In the genomic region with DNA sequence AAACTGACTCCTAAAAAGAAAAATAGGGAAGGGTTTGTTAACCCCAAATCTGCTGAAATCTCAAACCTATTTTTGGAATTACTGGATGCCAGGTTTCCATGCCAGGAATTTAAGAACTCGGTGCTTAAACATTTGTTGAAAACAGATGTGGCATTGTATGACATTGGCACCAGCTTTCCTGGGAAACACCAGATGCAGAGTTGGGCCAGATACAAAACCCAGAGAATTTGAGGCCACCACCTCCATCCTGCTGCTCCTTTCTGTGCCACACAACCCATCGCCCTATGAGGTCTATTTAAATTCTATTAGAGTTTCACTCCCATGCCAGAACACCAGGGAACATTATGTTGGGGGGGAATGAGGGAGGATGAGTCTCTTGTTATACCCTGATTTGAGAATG, we compare ENCODE assay signal across 18 cellular contexts.
"Had no signal": no experiment of that assay in that cellular context is flagged by ENCODE, and none has a peak within 500 bp of the region (broad histone marks: within the 10 kb centered on the region; RNA-seq: fewer than 3 reads in every experiment).

No MANE protein-coding gene starts in this region.

- H3K36me3 ChIP-seq: ascending aorta, left ventricle myocardium inferior, thoracic aorta had no signal

- DNase-seq: activated CD4-positive, alpha-beta T cell treated with anti-CD3 and anti-CD28 coated beads, Interleukin-2, amount 10 ng/mL, durations not matched to agents 7 days and 5 days; activated CD8-positive, alpha-beta T cell treated with anti-CD3 and anti-CD28 coated beads, Interleukin-2, amount 10 ng/mL, durations not matched to agents 7 days and 5 days; activated naive CD4-positive, alpha-beta T cell treated with anti-CD3 and anti-CD28 coated beads for 36 hours; activated T-cell treated with anti-CD3 and anti-CD28 coated beads, Interleukin-2, amount 50 U/mL, for 24 hours; foreskin melanocyte; left ventricle myocardium inferior; mammary epithelial cell; right lobe of liver; small intestine; stimulated activated CD4-positive, alpha-beta T cell treated with anti-CD3 and anti-CD28 coated beads, Interleukin-15, amount 100 ng/mL, for 24 hours; stimulated activated CD4-positive, alpha-beta T cell treated with anti-CD3 and anti-CD28 coated beads, Interleukin-4, amount 100 ng/mL, for 1 hour; stimulated activated naive CD8-positive, alpha-beta T cell treated with anti-CD3 and anti-CD28 coated beads, Interleukin-15, amount 100 ng/mL, for 72 hours; upper lobe of right lung had no signal

- H3K9me3 ChIP-seq: ascending aorta, left ventricle myocardium inferior, right lobe of liver, thoracic aorta, upper lobe of right lung had no signal

- H3K27me3 ChIP-seq: ascending aorta, right lobe of liver, upper lobe of right lung had no signal

- FAIRE-seq: bronchial epithelial cell, small intestine had no signal

- H3K27ac ChIP-seq: ascending aorta, epithelial cell of prostate, left ventricle myocardium inferior, right lobe of liver, thoracic aorta, upper lobe of right lung had no signal

- H3K4me1 ChIP-seq: ascending aorta, left ventricle myocardium inferior, right lobe of liver, upper lobe of right lung had no signal

- ATAC-seq: activated CD4-positive, CD25-positive, alpha-beta regulatory T cell treated with anti-CD3 and anti-CD28 coated beads, Interleukin-2, amount 50 U/mL, for 24 hours; activated CD8-positive, alpha-beta T cell treated with anti-CD3 and anti-CD28 coated beads, Interleukin-2, amount 10 ng/mL, durations not matched to agents 7 days and 5 days; right lobe of liver; stimulated activated naive CD8-positive, alpha-beta T cell treated with anti-CD3 and anti-CD28 coated beads, Interleukin-15, amount 100 ng/mL, for 72 hours; upper lobe of right lung had no signal

- H3K4me3 ChIP-seq: ascending aorta, left ventricle myocardium inferior, right lobe of liver, thoracic aorta, upper lobe of right lung had no signal
